Comparison of ENCODE assay signal across 23 cellular contexts in the genomic region with DNA sequence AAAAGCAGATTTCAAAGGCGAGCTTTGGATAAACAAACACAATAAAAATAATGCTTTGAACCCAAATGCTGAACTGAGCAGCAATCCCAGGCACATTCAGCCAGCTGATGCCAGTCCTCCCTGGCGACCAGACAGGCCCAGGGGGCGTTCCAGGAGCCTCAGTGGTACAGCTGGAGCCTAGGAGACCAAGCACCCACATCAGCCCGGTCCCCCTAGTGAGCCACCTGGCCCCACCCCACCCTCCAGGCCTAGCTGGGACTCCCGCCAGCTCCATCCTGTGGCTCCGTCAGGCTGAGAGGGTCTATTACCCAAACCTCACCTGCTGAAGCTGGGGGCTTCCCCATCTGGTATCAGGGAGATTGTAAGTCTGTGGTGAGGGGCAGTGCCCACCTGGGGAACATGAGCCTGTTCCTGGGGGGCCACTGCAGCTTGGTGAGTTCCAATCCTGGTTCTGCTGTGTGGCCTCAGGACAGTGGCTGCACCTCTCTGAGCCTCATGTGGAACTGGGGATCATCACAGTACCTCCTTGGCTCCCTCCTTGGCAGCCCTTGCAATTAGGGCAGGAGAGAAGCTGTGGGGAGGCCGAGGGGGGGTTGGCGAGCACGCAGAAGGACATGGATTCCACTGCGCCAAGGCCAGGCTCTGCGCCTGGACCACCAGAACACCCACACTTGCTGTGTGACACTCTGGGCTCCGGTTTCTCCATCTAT. TPM values are rescaled to one million over a fixed set of nuclear protein-coding genes. Genes with fewer than 3 reads are reported as not detected.
DNase-seq lines count a peak whose midpoint lies in the region; ATAC-seq and TF ChIP-seq lines count a peak whose summit lies in the region.
"Had no signal": no experiment of that assay in that cellular context is flagged by ENCODE, and none has a peak within 500 bp of the region (broad histone marks: within the 10 kb centered on the region; RNA-seq: fewer than 3 reads in every experiment).

No MANE protein-coding gene starts in this region.

- no peaks in the 10 kb centered on the region for H4K20me1 ChIP-seq in GM23338 (replicated peaks; ENCODE audit: insufficient read depth)

- H3K9me3 ChIP-seq in CD4-positive, alpha-beta T cell (ENCODE audit: control insufficient read depth, low read length), result no peaks in the 10 kb centered on the region
- H3K9me3 ChIP-seq: heart right ventricle, left ventricle myocardium inferior, suprapubic skin had no signal

- POLR2A ChIA-PET in CD4-positive, alpha-beta T cell (lab: Charles Lee), result no interaction called here

- no peaks in the 10 kb centered on the region for H3K9me3 Mint-ChIP-seq in CD4-positive, alpha-beta T cell
- H3K9me3 Mint-ChIP-seq in activated T-helper 17 cell treated with anti-CD3 and anti-CD28 coated beads, Interleukin-2, amount 50 U/mL, for 72 hours, result no peaks in the 10 kb centered on the region
- H3K9me3 Mint-ChIP-seq in GM23338, result no peaks in the 10 kb centered on the region
- H3K9me3 Mint-ChIP-seq: activated T-helper 2 cell treated with anti-CD3 and anti-CD28 coated beads, Interferon-gamma antibody, Interleukin-2, Interleukin-4, amounts not matched to agents 10 μg/mL and 5 μg/mL and 100 μg/mL, durations not matched to agents 14 hours and 24 hours and 36 hours had no signal

- no peaks in the 10 kb centered on the region for H3K79me2 ChIP-seq in mesendoderm (ENCODE audit: control insufficient read depth, insufficient read depth, low read length)
- no peaks in the 10 kb centered on the region for H3K79me2 ChIP-seq in GM23338 (replicated peaks; ENCODE audit: insufficient read depth)

- H2AK5ac ChIP-seq in mesendoderm (ENCODE audit: low read length), result peak overlapping the region; percentile 99

- DNase-seq in CD4-positive, alpha-beta T cell, result no peak
- DNase-seq in mesendoderm (no peak), SW 1271 (lab: John Stamatoyannopoulos, UW) (no peak), COR-L47 (lab: John Stamatoyannopoulos, UW) (no peak), GM23338 (ENCODE audit: low spot score) (no peak)
- DNase-seq: brain microvascular endothelial cell; heart right ventricle; left ventricle myocardium inferior; NCI-H187; NCI-H226; OCI-M1; SHP77 treated with DMSO at 0.1 percent for 48 hours; stimulated activated CD4-positive, alpha-beta T cell treated with anti-CD3 and anti-CD28 coated beads, Interleukin-15, amount 100 ng/mL, for 24 hours; T-helper 2 cell; WERI-Rb-1 had no signal

- peak overlapping the region; percentile 70 for H2BK5ac ChIP-seq in mesendoderm (ENCODE audit: low read length)

- H3K4me1 ChIP-seq in mesendoderm (ENCODE audit: control insufficient read depth, low read depth, low read length) (peaks cover 9% of the 10 kb centered on the region), GM23338 (ENCODE audit: insufficient read depth) (peaks cover 23% of the 10 kb centered on the region; the same call in 1 of the 2 replicates)

- H3K79me1 ChIP-seq in mesendoderm (ENCODE audit: low read length), result no peaks in the 10 kb centered on the region

- no peaks in the 10 kb centered on the region for H3K9me2 ChIP-seq in GM23338 (ENCODE audit: insufficient read depth)

- no peaks in the 10 kb centered on the region for H3K36me3 Mint-ChIP-seq in CD4-positive, alpha-beta T cell (ENCODE audit: low read depth)
- H3K36me3 Mint-ChIP-seq in activated T-helper 17 cell treated with anti-CD3 and anti-CD28 coated beads, Interleukin-2, amount 50 U/mL, for 72 hours (ENCODE audit: low read depth), result no peaks in the 10 kb centered on the region
- no peaks in the 10 kb centered on the region for H3K36me3 Mint-ChIP-seq in GM23338 (ENCODE audit: low read depth)

- H3F3A ChIP-seq in GM23338 (replicated peaks; ENCODE audit: low read depth), result peaks cover 4% of the 10 kb centered on the region; the same call in 1 of the 2 replicates

- no CpG with 5 or more reads among the region's 12 CpGs for WGBS in mesendoderm (ENCODE audit: extremely low coverage, insufficient coverage, low lambda C conversion rate)

- H3K56ac ChIP-seq in mesendoderm (ENCODE audit: low read length), result peak overlapping the region; percentile 78

- intact Hi-C loops in CD4-positive, alpha-beta T cell (cut with DNase I, micrococcal nuclease), result no loop called here

- H3K4ac ChIP-seq in mesendoderm (ENCODE audit: low read depth, low read length), result peak overlapping the region; percentile 21

- H3K4me3 Mint-ChIP-seq in CD4-positive, alpha-beta T cell, result no peak overlapping the region
- no peak overlapping the region for H3K4me3 Mint-ChIP-seq in activated T-helper 17 cell treated with anti-CD3 and anti-CD28 coated beads, Interleukin-2, amount 50 U/mL, for 72 hours
- no peak overlapping the region for H3K4me3 Mint-ChIP-seq in GM23338

- H2BK120ac ChIP-seq in mesendoderm (ENCODE audit: low read depth, low read length), result peak overlapping the region; percentile 17

- no peak overlapping the region for H3K4me2 ChIP-seq in mesendoderm (ENCODE audit: low read length)
- H3K4me2 ChIP-seq in GM23338, result no peak overlapping the region
- H3K4me2 ChIP-seq: KMS-11 had no signal

- no peak overlapping the region for H4K8ac ChIP-seq in mesendoderm (ENCODE audit: low read depth, low read length)

- H3K23ac ChIP-seq in mesendoderm (ENCODE audit: low read length), result peak overlapping the region; percentile 66

- H2AFZ ChIP-seq in GM23338, result no peak overlapping the region

- peak overlapping the region; percentile 31 for H3K18ac ChIP-seq in mesendoderm (ENCODE audit: low read length)

- H3K9ac ChIP-seq in mesendoderm (ENCODE audit: low read length), result peak overlapping the region; percentile 13
- H3K9ac ChIP-seq: KMS-11 had no signal

- H2BK15ac ChIP-seq in mesendoderm (replicated peaks; ENCODE audit: low read depth), result peak overlapping the region; percentile 23

- H3K27ac Mint-ChIP-seq in CD4-positive, alpha-beta T cell, result peak overlapping the region; percentile 28
- peak overlapping the region; percentile 56 for H3K27ac Mint-ChIP-seq in activated T-helper 17 cell treated with anti-CD3 and anti-CD28 coated beads, Interleukin-2, amount 50 U/mL, for 72 hours
- no peak overlapping the region for H3K27ac Mint-ChIP-seq in GM23338
- H3K27ac Mint-ChIP-seq: activated T-helper 2 cell treated with anti-CD3 and anti-CD28 coated beads, Interferon-gamma antibody, Interleukin-2, Interleukin-4, amounts not matched to agents 10 μg/mL and 5 μg/mL and 100 μg/mL, durations not matched to agents 14 hours and 24 hours and 36 hours had no signal

- no peak for ATAC-seq in CD4-positive, alpha-beta T cell (ENCODE audit: poor library complexity)
- no peak for ATAC-seq in activated T-helper 17 cell treated with anti-CD3 and anti-CD28 coated beads, Interleukin-2, amount 50 U/mL, for 72 hours (replicated peaks)
- no peak for ATAC-seq in GM23338
- ATAC-seq: heart right ventricle, right cardiac atrium had no signal

- peak overlapping the region; percentile 37 for H3K27ac ChIP-seq in 22Rv1
- no peak overlapping the region for H3K27ac ChIP-seq in CD4-positive, alpha-beta T cell (ENCODE audit: low read depth, low read length)
- no peak overlapping the region for H3K27ac ChIP-seq in mesendoderm (ENCODE audit: low read depth, low read length)
- H3K27ac ChIP-seq in GM23338 (ENCODE audit: low read depth), result no peak overlapping the region
- H3K27ac ChIP-seq: brain microvascular endothelial cell, coronary artery, heart right ventricle, KMS-11, left ventricle myocardium inferior, suprapubic skin, WERI-Rb-1 had no signal

- H3K4me3 ChIP-seq in mesendoderm (ENCODE audit: low read length), result no peak overlapping the region
- no peak overlapping the region for H3K4me3 ChIP-seq in GM23338
- H3K4me3 ChIP-seq: coronary artery, heart right ventricle, left ventricle myocardium inferior, suprapubic skin had no signal

- H3K36me3 ChIP-seq in mesendoderm (ENCODE audit: control insufficient read depth, insufficient read depth, low read length), result no peaks in the 10 kb centered on the region
- H3K36me3 ChIP-seq in GM23338 (ENCODE audit: insufficient read depth), result no peaks in the 10 kb centered on the region
- H3K36me3 ChIP-seq: brain microvascular endothelial cell, heart right ventricle, left ventricle myocardium inferior, suprapubic skin, WERI-Rb-1 had no signal

- no peak overlapping the region for H4K5ac ChIP-seq in mesendoderm (ENCODE audit: low read length)

- peaks cover 41% of the 10 kb centered on the region for H3K4me1 Mint-ChIP-seq in CD4-positive, alpha-beta T cell (ENCODE audit: low read depth)
- peaks cover 9% of the 10 kb centered on the region for H3K4me1 Mint-ChIP-seq in activated T-helper 17 cell treated with anti-CD3 and anti-CD28 coated beads, Interleukin-2, amount 50 U/mL, for 72 hours
- peaks cover 25% of the 10 kb centered on the region for H3K4me1 Mint-ChIP-seq in GM23338

- CTCF ChIA-PET in CD4-positive, alpha-beta T cell (lab: Charles Lee), result no interaction called here

- no peaks in the 10 kb centered on the region for H3K27me3 ChIP-seq in CD4-positive, alpha-beta T cell (ENCODE audit: control insufficient read depth, insufficient read depth, low read length)
- H3K27me3 ChIP-seq in mesendoderm (ENCODE audit: insufficient read depth, low read length, poor library complexity), result no peaks in the 10 kb centered on the region
- H3K27me3 ChIP-seq in GM23338 (ENCODE audit: insufficient read depth), result peaks cover 11% of the 10 kb centered on the region
- H3K27me3 ChIP-seq: brain microvascular endothelial cell, heart right ventricle, suprapubic skin had no signal

- TF ChIP-seq CTCF in 22Rv1 (IDR thresholded peaks at IDR 0.05) (no peak), GM23338 (conservative IDR thresholded peaks at IDR 0.05; ENCODE audit: low read depth in 2 of 2) (no peak)
- TF ChIP-seq CTCF in CD4-positive, alpha-beta T cell (IDR thresholded peaks at IDR 0.05), result no peak

- no peaks in the 10 kb centered on the region for H3K27me3 Mint-ChIP-seq in CD4-positive, alpha-beta T cell
- H3K27me3 Mint-ChIP-seq in activated T-helper 17 cell treated with anti-CD3 and anti-CD28 coated beads, Interleukin-2, amount 50 U/mL, for 72 hours, result no peaks in the 10 kb centered on the region
- H3K27me3 Mint-ChIP-seq in GM23338 (ENCODE audit: insufficient read depth, low read depth, poor library complexity), result peaks cover 26% of the 10 kb centered on the region

RNA-seq across cellular contexts. Expression of a gene that starts 16.7 kb away (rescaled TPM):
- total RNA-seq in CD4-positive, alpha-beta T cell, result not detected
- total RNA-seq in activated T-helper 17 cell treated with anti-CD3 and anti-CD28 coated beads, Interleukin-2, amount 50 U/mL, for 72 hours, result not detected
- not detected for polyA plus RNA-seq in mesendoderm (2013, experiment 1 of 2)
- polyA plus RNA-seq in mesendoderm (2013, experiment 2 of 2), result not detected
- total RNA-seq in GM23338 (2014; rRNA removed; shearing (Covaris generic)), result not detected in 2 replicates
- polyA plus RNA-seq in GM23338 (2016; fragmentation: Nextera tagmentation; extraction: Ambion mirVana), result not detected in 2 replicates
- total RNA-seq: activated T-helper 2 cell treated with anti-CD3 and anti-CD28 coated beads, Interferon-gamma antibody, Interleukin-2, Interleukin-4, amounts not matched to agents 10 μg/mL and 5 μg/mL and 100 μg/mL, durations not matched to agents 14 hours and 24 hours and 36 hours; heart right ventricle; left ventricle myocardium inferior; osteocyte had no signal
- polyA plus RNA-seq: heart right ventricle, right cardiac atrium had no signal

RNA-seq across cellular contexts. Expression of a gene that starts 21.8 kb away (rescaled TPM):
- total RNA-seq in CD4-positive, alpha-beta T cell, result 10 to 100 TPM; 50.7 to 52.5 TPM
- 10 to 100 TPM; 27.2 to 61.1 TPM for total RNA-seq in activated T-helper 17 cell treated with anti-CD3 and anti-CD28 coated beads, Interleukin-2, amount 50 U/mL, for 72 hours
- 42.0 TPM for polyA plus RNA-seq in mesendoderm (2013, experiment 1 of 2)
- polyA plus RNA-seq in mesendoderm (2013, experiment 2 of 2), result 43.1 TPM
- total RNA-seq in GM23338 (2014; rRNA removed; shearing (Covaris generic)), result 44.2 and 59.4 TPM in 2 replicates
- 97.4 and 108 TPM in 2 replicates for polyA plus RNA-seq in GM23338 (2016; fragmentation: Nextera tagmentation; extraction: Ambion mirVana)

RNA-seq across cellular contexts. Expression of a gene that starts 37.7 kb away (rescaled TPM):
- 10 to 100 TPM; 28.5 to 29.3 TPM for total RNA-seq in CD4-positive, alpha-beta T cell
- total RNA-seq in activated T-helper 17 cell treated with anti-CD3 and anti-CD28 coated beads, Interleukin-2, amount 50 U/mL, for 72 hours, result 10 to 100 TPM; 12.3 to 26.4 TPM
- 11.8 TPM for polyA plus RNA-seq in mesendoderm (2013, experiment 1 of 2)
- polyA plus RNA-seq in mesendoderm (2013, experiment 2 of 2), result 11.2 TPM
- 15.6 and 19.8 TPM in 2 replicates for total RNA-seq in GM23338 (2014; rRNA removed; shearing (Covaris generic))
- polyA plus RNA-seq in GM23338 (2016; fragmentation: Nextera tagmentation; extraction: Ambion mirVana), result 8.8 and 9.7 TPM in 2 replicates
